ENCODE assay signal across 11 cellular contexts in genomic region chr12:120625557-120626419, GRCh38. TPM values are rescaled to one million over a fixed set of nuclear protein-coding genes. Genes with fewer than 3 reads are reported as not detected.
DNase-seq lines count a peak whose midpoint lies in the region; ATAC-seq, FAIRE-seq and TF ChIP-seq lines count a peak whose summit lies in the region.
"Had no signal": no experiment of that assay in that cellular context is flagged by ENCODE, and none has a peak within 500 bp of the region (broad histone marks: within the 10 kb centered on the region; RNA-seq: fewer than 3 reads in every experiment).

No MANE protein-coding gene starts in this region.

- intact Hi-C loops in IMR-90 (cut with micrococcal nuclease) (no loop called here), kidney (cut with DNase I) (no loop called here)
- intact Hi-C loops in activated T-helper 2 cell treated with anti-CD3 and anti-CD28 coated beads, Interferon-gamma antibody, Interleukin-2, Interleukin-4, amounts not matched to agents 10 μg/mL and 5 μg/mL and 100 μg/mL, durations not matched to agents 14 hours and 24 hours and 36 hours (cut with micrococcal nuclease): no loop called here

- H3K23ac ChIP-seq in IMR-90 (ENCODE audit: low read depth, low read length): no peak overlapping the region

- H3K79me1 ChIP-seq in IMR-90 (ENCODE audit: low read depth in 1 of 2, low read length in 2 of 2): no peaks in the 10 kb centered on the region

- H4K5ac ChIP-seq in IMR-90 (ENCODE audit: low read depth, low read length): no peak overlapping the region

- H3K27ac Mint-ChIP-seq in activated T-helper 2 cell treated with anti-CD3 and anti-CD28 coated beads, Interferon-gamma antibody, Interleukin-2, Interleukin-4, amounts not matched to agents 10 μg/mL and 5 μg/mL and 100 μg/mL, durations not matched to agents 14 hours and 24 hours and 36 hours: no peak overlapping the region

- no peak for FAIRE-seq in kidney (lab: Jason Lieb, UNC)

- H2BK15ac ChIP-seq in IMR-90 (ENCODE audit: low read depth, low read length): no peak overlapping the region

- H3K27me3 ChIP-seq in IMR-90 (ENCODE audit: control insufficient read depth, insufficient read depth, low read length) (peaks cover 35% of the 10 kb centered on the region), SJCRH30 (no peaks in the 10 kb centered on the region; the same call in 1 of the 2 replicates)

- no peak overlapping the region for H3K27ac ChIP-seq in IMR-90 (ENCODE audit: insufficient read depth, low read length)
- H3K27ac ChIP-seq in kidney (ENCODE audit: low read depth in 2 of 2, low read length in 2 of 2): no peak overlapping the region
- no peak overlapping the region for H3K27ac ChIP-seq in SJCRH30
- H3K27ac ChIP-seq: tibial artery had no signal

- H3K27me3 Mint-ChIP-seq in activated T-helper 2 cell treated with anti-CD3 and anti-CD28 coated beads, Interferon-gamma antibody, Interleukin-2, Interleukin-4, amounts not matched to agents 10 μg/mL and 5 μg/mL and 100 μg/mL, durations not matched to agents 14 hours and 24 hours and 36 hours (ENCODE audit: low read depth): peaks cover 10% of the 10 kb centered on the region

- H3K4me1 ChIP-seq in IMR-90 (ENCODE audit: control insufficient read depth, insufficient read depth, low read length) (no peaks in the 10 kb centered on the region), kidney (ENCODE audit: control insufficient read depth in 1 of 2, insufficient read depth in 1 of 2, low read depth in 1 of 2, low read length in 2 of 2) (peaks cover 2 to 5% of the 10 kb centered on the region in 2 donors), SJCRH30 (no peaks in the 10 kb centered on the region)
- H3K4me1 ChIP-seq: tibial artery had no signal

- TF ChIP-seq POLR2A in IMR-90 (IDR thresholded peaks at IDR 0.05; ENCODE audit: low read depth, low read length): no peak

- no peaks in the 10 kb centered on the region for H3K36me3 ChIP-seq in IMR-90 (ENCODE audit: control insufficient read depth, insufficient read depth, low read length)
- no peaks in the 10 kb centered on the region for H3K36me3 ChIP-seq in kidney (ENCODE audit: control insufficient read depth in 1 of 2, insufficient read depth in 2 of 2, low read length in 2 of 2)
- no peaks in the 10 kb centered on the region for H3K36me3 ChIP-seq in SJCRH30
- H3K36me3 ChIP-seq: tibial artery had no signal

- POLR2A ChIA-PET in IMR-90 (lab: Charles Lee; ENCODE audit: unreplicated experiment): no interaction called here

- no peak overlapping the region for H2BK5ac ChIP-seq in IMR-90 (ENCODE audit: low read depth, low read length, poor library complexity, severe bottlenecking)

- H2AK5ac ChIP-seq in IMR-90 (ENCODE audit: low read depth, low read length): no peak overlapping the region

- no peaks in the 10 kb centered on the region for H3K9me3 Mint-ChIP-seq in activated T-helper 2 cell treated with anti-CD3 and anti-CD28 coated beads, Interferon-gamma antibody, Interleukin-2, Interleukin-4, amounts not matched to agents 10 μg/mL and 5 μg/mL and 100 μg/mL, durations not matched to agents 14 hours and 24 hours and 36 hours

- no peak overlapping the region for H2BK120ac ChIP-seq in IMR-90 (ENCODE audit: low read depth, low read length)

- peak overlapping the region; percentile 43 for H2AFZ ChIP-seq in IMR-90 (replicated peaks; ENCODE audit: low read length, poor library complexity)

- DNase-seq in GM12865 (ENCODE audit: low read depth) (peak; percentile 23), IMR-90 (no peak), kidney (peak; percentile 43), NCI-H446 (lab: John Stamatoyannopoulos, UW) (no peak), SJCRH30 (no peak)
- peak; percentile 46 to 47 for DNase-seq in activated T-cell treated with anti-CD3 and anti-CD28 coated beads, Interleukin-2, amount 50 U/mL, for 48 hours
- DNase-seq in activated T-helper 2 cell treated with anti-CD3 and anti-CD28 coated beads, Interferon-gamma antibody, Interleukin-2, Interleukin-4, amounts not matched to agents 10 μg/mL and 5 μg/mL and 100 μg/mL, durations not matched to agents 14 hours and 24 hours and 36 hours (ENCODE audit: low spot score): no peak
- DNase-seq: GDM1, NCI-H1105 treated with DMSO at 0.1 percent for 48 hours, tibial artery had no signal

- H3K4me3 ChIP-seq in GM12865 (ENCODE audit: low read depth, low read length) (no peak overlapping the region), IMR-90 (ENCODE audit: insufficient read depth, low read depth, low read length) (no peak overlapping the region), kidney (ENCODE audit: low read length in 2 of 2) (no peak overlapping the region), SJCRH30 (no peak overlapping the region)
- H3K4me3 ChIP-seq: tibial artery had no signal

- H4K8ac ChIP-seq in IMR-90 (ENCODE audit: low read depth in 2 of 2, low read length in 2 of 2): no peak overlapping the region

- no peak overlapping the region for H3K4me3 Mint-ChIP-seq in activated T-helper 2 cell treated with anti-CD3 and anti-CD28 coated beads, Interferon-gamma antibody, Interleukin-2, Interleukin-4, amounts not matched to agents 10 μg/mL and 5 μg/mL and 100 μg/mL, durations not matched to agents 14 hours and 24 hours and 36 hours (ENCODE audit: low read depth)

- peak; percentile 20 for TF ChIP-seq CTCF in GM12865 (IDR thresholded peaks at IDR 0.05; ENCODE audit: insufficient read depth, low read depth, low read length, missing control alignments)
- no peak for TF ChIP-seq CTCF in IMR-90 (conservative IDR thresholded peaks at IDR 0.05; ENCODE audit: low read depth, low read length)
- TF ChIP-seq CTCF in kidney (IDR thresholded peaks at IDR 0.05; ENCODE audit: borderline replicate concordance, extremely low read depth, insufficient read depth): no peak

- no peaks in the 10 kb centered on the region for H3K4me1 Mint-ChIP-seq in activated T-helper 2 cell treated with anti-CD3 and anti-CD28 coated beads, Interferon-gamma antibody, Interleukin-2, Interleukin-4, amounts not matched to agents 10 μg/mL and 5 μg/mL and 100 μg/mL, durations not matched to agents 14 hours and 24 hours and 36 hours (ENCODE audit: low read depth)

- no peaks in the 10 kb centered on the region for H4K20me1 ChIP-seq in IMR-90 (ENCODE audit: insufficient read depth, low read length)

- H3K9me3 ChIP-seq in IMR-90 (ENCODE audit: control insufficient read depth, insufficient read depth, low read length) (no peaks in the 10 kb centered on the region), kidney (ENCODE audit: control insufficient read depth in 1 of 2, low read length in 2 of 2) (no peaks in the 10 kb centered on the region), SJCRH30 (replicated peaks) (no peaks in the 10 kb centered on the region)
- H3K9me3 ChIP-seq: tibial artery had no signal

- H2BK20ac ChIP-seq in IMR-90 (ENCODE audit: low read depth, low read length): no peak overlapping the region

- no peak overlapping the region for H3K56ac ChIP-seq in IMR-90 (ENCODE audit: extremely low read depth, insufficient read depth, low read length)

- TF ChIP-seq RAD21 in IMR-90 (IDR thresholded peaks at IDR 0.05; ENCODE audit: low read length): no peak

- BruUV-seq in IMR-90 (replicated peaks; lab: Mats Ljungman, UMichigan): no TSS peak

- ATAC-seq in IMR-90 (ENCODE audit: low read depth) (no peak), HG02571 (IDR thresholded peaks at IDR 0.05; ENCODE audit: unreplicated experiment) (no peak)

- CTCF ChIA-PET in IMR-90 (lab: Yijun Ruan, JAX): no interaction called here

- WGBS in IMR-90 (ENCODE audit: extremely low coverage in 2 of 2, insufficient read length in 1 of 2), 2 experiments: 70% methylated on average over 2 of the region's 26 CpGs; no CpG with 5 or more reads in 1 of the 2 experiments

- no peak overlapping the region for H3K14ac ChIP-seq in IMR-90 (replicated peaks; ENCODE audit: low read depth, low read length)

- H3K18ac ChIP-seq in IMR-90 (ENCODE audit: low read depth, low read length): no peak overlapping the region

- no peak overlapping the region for H3K4me2 ChIP-seq in IMR-90 (ENCODE audit: low read depth, low read length)

- in situ Hi-C loops in IMR-90 (cut with MboI; ENCODE audit: low sequenced_read_pairs): no loop called here

- dilution Hi-C loops in IMR-90 (cut with HindIII; ENCODE audit: low sequenced_read_pairs, unreplicated experiment): no loop called here

- H4K91ac ChIP-seq in IMR-90 (ENCODE audit: insufficient read depth, low read depth, low read length): no peak overlapping the region

- H3K4ac ChIP-seq in IMR-90 (ENCODE audit: low read depth, low read length): no peak overlapping the region

- no peak overlapping the region for H2AK9ac ChIP-seq in IMR-90 (replicated peaks; ENCODE audit: low read depth, low read length, poor library complexity)

- no peaks in the 10 kb centered on the region for H3K36me3 Mint-ChIP-seq in activated T-helper 2 cell treated with anti-CD3 and anti-CD28 coated beads, Interferon-gamma antibody, Interleukin-2, Interleukin-4, amounts not matched to agents 10 μg/mL and 5 μg/mL and 100 μg/mL, durations not matched to agents 14 hours and 24 hours and 36 hours (ENCODE audit: low read depth)

- no peaks in the 10 kb centered on the region for H3K9me1 ChIP-seq in IMR-90 (ENCODE audit: insufficient read depth, low read length)

- H3K9ac ChIP-seq in IMR-90 (ENCODE audit: low read depth, low read length) (no peak overlapping the region), kidney (ENCODE audit: low read length in 2 of 2) (no peak overlapping the region)

TF ChIP-seq in IMR-90, 13 proteins besides CTCF, POLR2A, EP300 and RAD21 (continues in another document):
- TF ChIP-seq MXI1 (IDR thresholded peaks at IDR 0.05; ENCODE audit: borderline replicate concordance, low read depth, low read length) (no peak), NFE2L2 (IDR thresholded peaks at IDR 0.05; ENCODE audit: low read depth, low read length) (no peak)

RNA-seq across cellular contexts. Expression of gene CABP1, which starts 14.6 kb away (rescaled TPM):
- 0.54 and 0.83 TPM in 2 replicates for total RNA-seq in IMR-90 (2012; rRNA removed)
- 0.20 and 1.1 TPM in 2 replicates for polyA plus RNA-seq in IMR-90 (2012; rRNA removed)
- 0.87 and 0.98 TPM in 2 replicates for polyA plus RNA-seq in IMR-90 (2012; cell fraction: cytosol; rRNA removed)
- polyA plus RNA-seq in IMR-90 (2012; cell fraction: nucleus; rRNA removed; ENCODE audit: low replicate concordance): 0.61 and 1.3 TPM in 2 replicates
- total RNA-seq in kidney: 2.0 TPM
- polyA plus RNA-seq in kidney (ENCODE audit: insufficient read depth, low read depth, low replicate concordance): 24.1 TPM
- total RNA-seq in activated T-helper 2 cell treated with anti-CD3 and anti-CD28 coated beads, Interferon-gamma antibody, Interleukin-2, Interleukin-4, amounts not matched to agents 10 μg/mL and 5 μg/mL and 100 μg/mL, durations not matched to agents 14 hours and 24 hours and 36 hours: 0.27 and 0.41 TPM in 2 replicates
- 1.7 and 2.7 TPM in 2 replicates for total RNA-seq in SJCRH30 (2014; rRNA removed; shearing (Covaris generic))

RNA-seq across cellular contexts. Expression of gene POP5, which starts 44.6 kb away (rescaled TPM):
- total RNA-seq in IMR-90 (2012; rRNA removed) (66.1 and 69.5 TPM in 2 replicates), kidney (50.0 TPM)
- polyA plus RNA-seq in IMR-90 (2012; rRNA removed) (81.5 and 99.4 TPM in 2 replicates), kidney (ENCODE audit: insufficient read depth, low read depth, low replicate concordance) (111 TPM)
- polyA plus RNA-seq in IMR-90 (2012; cell fraction: cytosol; rRNA removed): 51.2 and 60.7 TPM in 2 replicates
- 39.0 and 91.4 TPM in 2 replicates for polyA plus RNA-seq in IMR-90 (2012; cell fraction: nucleus; rRNA removed; ENCODE audit: low replicate concordance)
- 64.3 and 65.7 TPM in 2 replicates for total RNA-seq in activated T-helper 2 cell treated with anti-CD3 and anti-CD28 coated beads, Interferon-gamma antibody, Interleukin-2, Interleukin-4, amounts not matched to agents 10 μg/mL and 5 μg/mL and 100 μg/mL, durations not matched to agents 14 hours and 24 hours and 36 hours
- total RNA-seq in SJCRH30 (2014; rRNA removed; shearing (Covaris generic)): 40.4 and 41.6 TPM in 2 replicates

Comparison
In these comparisons a context has a peak if more than half of its experiments do, and no peak if none do; other contexts are left out.
1. DNase-seq: peak in GM12865 (single experiment), activated T-cell treated with anti-CD3 and anti-CD28 coated beads, Interleukin-2, amount 50 U/mL, for 48 hours (2 of 2) and kidney (single experiment); none in IMR-90 (single experiment), activated T-helper 2 cell treated with anti-CD3 and anti-CD28 coated beads, Interferon-gamma antibody, Interleukin-2, Interleukin-4, amounts not matched to agents 10 μg/mL and 5 μg/mL and 100 μg/mL, durations not matched to agents 14 hours and 24 hours and 36 hours (single experiment), NCI-H446 (0 of 2) and SJCRH30 (0 of 2).